Comparison of ENCODE assay signal across 12 cellular contexts in the genomic region with DNA sequence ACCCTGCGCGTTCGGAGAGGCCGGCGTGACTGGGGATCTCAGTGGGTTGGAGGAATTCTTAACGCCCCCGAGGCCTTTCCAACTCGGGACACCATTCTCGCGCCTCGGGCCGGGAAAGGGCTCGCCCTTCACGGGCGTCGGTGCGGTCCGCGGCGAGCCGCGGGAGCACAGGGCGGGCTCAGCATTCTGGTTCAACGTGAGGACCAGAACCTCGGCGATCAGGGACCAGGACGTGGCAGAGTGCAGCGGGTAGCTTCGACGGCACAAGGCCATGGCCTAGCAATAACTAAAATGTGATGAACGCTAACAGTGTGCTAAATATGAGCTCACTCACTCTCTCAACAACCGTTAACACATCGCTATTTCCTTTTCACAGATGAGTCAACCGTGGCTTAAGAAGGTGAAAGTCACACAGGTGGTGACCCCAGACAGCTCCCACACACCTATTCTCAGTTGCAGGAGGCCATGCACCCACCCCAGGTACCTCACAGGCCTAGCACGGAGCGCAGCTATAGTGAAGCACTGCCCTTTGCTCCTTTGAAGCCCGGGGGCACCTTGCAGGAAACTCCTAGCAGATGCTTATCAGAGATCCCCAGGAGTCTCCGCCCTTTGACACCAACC. TPM values are rescaled to one million over a fixed set of nuclear protein-coding genes. Genes with fewer than 3 reads are reported as not detected.
A peak's percentile ranks its signal among the peaks of the same experiment; 100 is the strongest.
DNase-seq lines count a peak whose midpoint lies in the region; ATAC-seq, FAIRE-seq and TF ChIP-seq lines count a peak whose summit lies in the region.
"Had no signal": no experiment of that assay in that cellular context is flagged by ENCODE, and none has a peak within 500 bp of the region (broad histone marks: within the 10 kb centered on the region; RNA-seq: fewer than 3 reads in every experiment).

No MANE protein-coding gene starts in this region.

- no peak for FAIRE-seq in GM12878 (lab: Jason Lieb, UNC)
- FAIRE-seq: D721Med, islet of Langerhans had no signal

- 0 out of 4 replicates have a peak, but pooled peaks of 1 of the 2 experiments have one; percentile 42 for TF ChIP-seq EP300 in GM12878 (IDR thresholded peaks at IDR 0.05; ENCODE audit: borderline replicate concordance in 1 of 2, control insufficient read depth in 1 of 2, low read depth in 2 of 2, low read length in 2 of 2)

- no peaks in the 10 kb centered on the region for H3K9me2 ChIP-seq in DOHH2 (replicated peaks; ENCODE audit: control insufficient read depth, low read length)
- no peaks in the 10 kb centered on the region for H3K9me2 ChIP-seq in PC-9 (ENCODE audit: insufficient read depth)

- no peak overlapping the region for H3K27ac Mint-ChIP-seq in nephron progenitor cell

- 26% methylated on average over 38 of the region's 38 CpGs for WGBS in GM12878 (ENCODE audit: insufficient coverage, insufficient replicate concordance, low lambda C conversion rate, missing lambda C conversion rate)

- peaks cover 100% of the 10 kb centered on the region for H3K27me3 Mint-ChIP-seq in nephron progenitor cell (ENCODE audit: low read depth, poor library complexity)

- H3K9me3 ChIP-seq in DOHH2 (ENCODE audit: control insufficient read depth, insufficient read depth, low read length): no peaks in the 10 kb centered on the region
- H3K9me3 ChIP-seq in GM12878 (replicated peaks; ENCODE audit: control insufficient read depth, insufficient read depth, low read length): no peaks in the 10 kb centered on the region; the same call in 2 of the 3 replicates
- no peaks in the 10 kb centered on the region for H3K9me3 ChIP-seq in PC-9 (ENCODE audit: insufficient read depth, low read depth)
- H3K9me3 ChIP-seq: thyroid gland had no signal

- DNase-seq in GM12878 (ENCODE audit: low read depth, low spot score): peak; percentile 16
- DNase-seq in nephron progenitor cell: no peak
- DNase-seq in NCI-H345 treated with DMSO at 0.1 percent for 48 hours (lab: John Stamatoyannopoulos, UW; ENCODE audit: unreplicated experiment): no peak
- DNase-seq in PC-9: no peak
- no peak for DNase-seq in NCI-H1694 (lab: John Stamatoyannopoulos, UW)
- DNase-seq: cortex of kidney had no signal

- H3K36me3 ChIP-seq in DOHH2 (ENCODE audit: control insufficient read depth, low read length) (no peaks in the 10 kb centered on the region), GM12878 (ENCODE audit: control insufficient read depth in 2 of 2, insufficient read depth in 2 of 2, low read length in 1 of 2) (no peaks in the 10 kb centered on the region), PC-9 (ENCODE audit: low read depth) (no peaks in the 10 kb centered on the region)
- H3K36me3 ChIP-seq: thyroid gland had no signal

- CTCF ChIA-PET in GM12878 (lab: Yijun Ruan, JAX): interaction anchor here (0.7 to 3.2 kb wide), 33 partner anchors 9 to 721 kb away, joined by 3 to 31 read pairs (median 4); no protein-coding TSS in a partner anchor
- CTCF ChIA-PET in PC-9 (lab: Charles Lee): no interaction called here

- H3K4me1 ChIP-seq in DOHH2 (ENCODE audit: control insufficient read depth, low read length) (no peaks in the 10 kb centered on the region), GM12878 (ENCODE audit: control insufficient read depth, insufficient read depth, low read length) (peaks cover 7% of the 10 kb centered on the region), PC-9 (replicated peaks; ENCODE audit: insufficient read depth) (no peaks in the 10 kb centered on the region)

- H2AFZ ChIP-seq in GM12878 (ENCODE audit: control insufficient read depth, low read depth, low read length): peak overlapping the region; percentile 43
- no peak overlapping the region for H2AFZ ChIP-seq in PC-9

- H3K4me1 Mint-ChIP-seq in nephron progenitor cell: peaks cover 42% of the 10 kb centered on the region

- H3K27ac ChIP-seq in DOHH2 (ENCODE audit: low read depth, low read length): no peak overlapping the region
- H3K27ac ChIP-seq in GM12878 (ENCODE audit: control insufficient read depth, insufficient read depth): no peak overlapping the region
- H3K27ac ChIP-seq in PC-9: no peak overlapping the region
- H3K27ac ChIP-seq: thyroid gland had no signal

- in situ Hi-C loops in GM12878 (cut with MboI): no loop called here

- RAD21 ChIA-PET in GM12878 (lab: Charles Lee; ENCODE audit: unreplicated experiment): interaction anchor here (0.6 to 6.7 kb wide), 25 partner anchors 8 to 921 kb away, joined by 3 to 55 read pairs (median 4); no protein-coding TSS in a partner anchor

- TF ChIP-seq POLR2A in GM12878 (IDR thresholded peaks at IDR 0.05; ENCODE audit: low read depth, low read length): no peak

- no peaks in the 10 kb centered on the region for H3F3A ChIP-seq in DOHH2 (ENCODE audit: control insufficient read depth, insufficient read depth)
- no peaks in the 10 kb centered on the region for H3F3A ChIP-seq in PC-9 (ENCODE audit: insufficient read depth, low read depth)

- no TSS peak for BruUV-seq in GM12878 (replicated peaks; lab: Mats Ljungman, UMichigan)
- no TSS peak for BruUV-seq in PC-9 (replicated peaks; lab: Mats Ljungman, UMichigan)

- intact Hi-C loops in GM12878 (cut with micrococcal nuclease; ENCODE audit: unreplicated experiment): loop anchor here (2.0 to 5.0 kb wide), 3 partner anchors 221 to 703 kb away; no protein-coding TSS in a partner anchor
- intact Hi-C loops in PC-9 (cut with micrococcal nuclease; ENCODE audit: unreplicated experiment): loop anchor here (2.0 kb wide), 1 partner anchor 703 kb away; no protein-coding TSS in a partner anchor

- H3K79me2 ChIP-seq in DOHH2 (ENCODE audit: control insufficient read depth, low read length): no peaks in the 10 kb centered on the region
- no peaks in the 10 kb centered on the region for H3K79me2 ChIP-seq in GM12878 (ENCODE audit: control insufficient read depth, insufficient read depth, low read length)
- H3K79me2 ChIP-seq in PC-9 (ENCODE audit: low read depth): no peaks in the 10 kb centered on the region

- H3K4me2 ChIP-seq in DOHH2 (ENCODE audit: low read length) (0 out of 2 replicates have a peak overlapping the region, but pooled peaks have one; percentile 4), GM12878 (ENCODE audit: control insufficient read depth, insufficient read depth) (peak overlapping the region; percentile 41), PC-9 (no peak overlapping the region)

- no peaks in the 10 kb centered on the region for H4K20me1 ChIP-seq in DOHH2 (ENCODE audit: control insufficient read depth, insufficient read depth, low read depth, low read length)
- no peaks in the 10 kb centered on the region for H4K20me1 ChIP-seq in GM12878 (ENCODE audit: control insufficient read depth, insufficient read depth)
- H4K20me1 ChIP-seq in PC-9 (ENCODE audit: insufficient read depth): no peaks in the 10 kb centered on the region

- no peaks in the 10 kb centered on the region for H3K9me3 Mint-ChIP-seq in nephron progenitor cell

- peak overlapping the region; percentile 58 for H3K4me3 Mint-ChIP-seq in nephron progenitor cell

- H3K36me3 Mint-ChIP-seq in nephron progenitor cell (ENCODE audit: low read depth): no peaks in the 10 kb centered on the region

- H3K27me3 ChIP-seq in DOHH2 (ENCODE audit: control insufficient read depth, low read length) (peaks cover 13% of the 10 kb centered on the region), GM12878 (replicated peaks in 1 of 2; ENCODE audit: control insufficient read depth in 2 of 2, insufficient read depth in 2 of 2, low read length in 1 of 2) (peaks cover 14 to 24% of the 10 kb centered on the region in 2 experiments), PC-9 (ENCODE audit: insufficient read depth, low read depth) (peaks cover 7% of the 10 kb centered on the region; the same call in 1 of the 2 replicates)

- ATAC-seq in GM21526 (IDR thresholded peaks at IDR 0.05; ENCODE audit: low FRiP score, unreplicated experiment): peak; percentile 74
- ATAC-seq in GM12878: peak; percentile 73
- ATAC-seq in activated CD4-positive, CD25-positive, alpha-beta regulatory T cell treated with anti-CD3 and anti-CD28 coated beads, Interleukin-2, amount 50 U/mL, for 24 hours: no peak

- POLR2A ChIA-PET in GM12878 (lab: Charles Lee) (interaction anchor here (0.9 to 1.2 kb wide), 2 partner anchors 102 to 105 kb away, joined by 3 read pairs; no protein-coding TSS in a partner anchor), PC-9 (lab: Charles Lee; ENCODE audit: unreplicated experiment) (no interaction called here)

- H3K4me3 ChIP-seq in DOHH2 (ENCODE audit: low read length): no peak overlapping the region
- no peak overlapping the region for H3K4me3 ChIP-seq in GM12878
- H3K4me3 ChIP-seq in PC-9: no peak overlapping the region
- H3K4me3 ChIP-seq: thyroid gland had no signal

- no peak for TF ChIP-seq RAD21 in GM12878 (IDR thresholded peaks at IDR 0.05; ENCODE audit: insufficient read depth, low read depth, low read length)

- SMC1A ChIA-PET in GM12878 (lab: Charles Lee; ENCODE audit: uncharacterized antibody, unreplicated experiment): interaction anchor here (0.6 to 3.5 kb wide), 36 partner anchors 9 to 720 kb away, joined by 3 to 30 read pairs (median 5); no protein-coding TSS in a partner anchor

- H3K9ac ChIP-seq in GM12878 (ENCODE audit: control insufficient read depth, insufficient read depth, low read length): no peak overlapping the region

- TF ChIP-seq CTCF in DOHH2 (IDR thresholded peaks at IDR 0.05; ENCODE audit: low read depth, low read length, poor library complexity, severe bottlenecking): no peak
- TF ChIP-seq CTCF in GM12878 (IDR thresholded peaks at IDR 0.05 in 2 of 3, conservative IDR thresholded peaks at IDR 0.05 in 1 of 3; ENCODE audit: control insufficient read depth in 2 of 3, extremely low read depth in 1 of 3, insufficient read depth in 1 of 3, low read depth in 3 of 3, low read length in 3 of 3): no peak
- no peak for TF ChIP-seq CTCF in nephron progenitor cell (IDR thresholded peaks at IDR 0.05)
- no peak for TF ChIP-seq CTCF in PC-9 (conservative IDR thresholded peaks at IDR 0.05)

TF ChIP-seq in GM12878, 131 proteins besides CTCF, POLR2A, EP300 and RAD21 (continues in another document):
- no peak for TF ChIP-seq FOXK2 (IDR thresholded peaks at IDR 0.05)
- TF ChIP-seq ZBED1 (IDR thresholded peaks at IDR 0.05; ENCODE audit: borderline replicate concordance): no peak

RNA-seq across cellular contexts. Expression of a gene that starts 4.5 kb away (rescaled TPM):
- 0.86 and 0.91 TPM in 2 replicates for total RNA-seq in GM12878 (2013; cell fraction: nucleolus; rRNA removed)
- total RNA-seq in GM12878 (2014; rRNA removed) (not detected in 2 replicates), GM12878 (2014; rRNA removed; fragmentation: Illumina TruSeq; extraction: Trizol) (not detected in 2 replicates), GM12878 (2021) (not detected in 2 replicates), PC-9 (2021) (not detected in 2 replicates)
- not detected for polyA plus RNA-seq in GM12878 (2011; ENCODE audit: low read depth)
- polyA plus RNA-seq in GM12878 (2011; rRNA removed) (0.12 and 0.22 TPM in 2 replicates), GM12878 (2014; fragmentation: Illumina TruSeq; extraction: Trizol) (not detected in 2 replicates), GM12878 (2014; fragmentation: Nextera tagmentation; extraction: Ambion mirVana) (not detected), GM12878 (2014; rRNA removed) (not detected in 2 replicates), GM12878 (2016; fragmentation: Nextera tagmentation; extraction: Ambion mirVana) (not detected)
- polyA plus RNA-seq in GM12878 (2011; cell fraction: cytosol; rRNA removed): 0.06 TPM in 1 of 2 replicates, not detected in the other
- polyA plus RNA-seq in GM12878 (2011; cell fraction: nucleus; rRNA removed): not detected in 2 replicates
- not detected in 2 replicates for polyA plus RNA-seq in GM12878 (2012)
- not detected in 2 replicates for polyA minus RNA-seq in GM12878 (2011; rRNA and poly(A)+ RNA removed)
- not detected in 2 replicates for polyA minus RNA-seq in GM12878 (2011; cell fraction: cytosol; rRNA and poly(A)+ RNA removed)
- polyA minus RNA-seq in GM12878 (2011; cell fraction: nucleus; rRNA and poly(A)+ RNA removed): not detected in 2 replicates

Comparison
In these comparisons a context has a peak if more than half of its experiments do, and no peak if none do; other contexts are left out.
1. ATAC-seq: peak in GM21526 (single experiment) and GM12878 (single experiment); none in activated CD4-positive, CD25-positive, alpha-beta regulatory T cell treated with anti-CD3 and anti-CD28 coated beads, Interleukin-2, amount 50 U/mL, for 24 hours (0 of 2).